10 cellular contexts compared by ENCODE assay signal in genomic region chr19:58054792-58055482, GRCh38. TPM values are rescaled to one million over a fixed set of nuclear protein-coding genes. Genes with fewer than 3 reads are reported as not detected.
DNase-seq lines count a peak whose midpoint lies in the region; ATAC-seq and TF ChIP-seq lines count a peak whose summit lies in the region.
"Had no signal": no experiment of that assay in that cellular context is flagged by ENCODE, and none has a peak within 500 bp of the region (broad histone marks: within the 10 kb centered on the region; RNA-seq: fewer than 3 reads in every experiment).

No MANE protein-coding gene starts in this region.

- peaks cover 26% of the 10 kb centered on the region for H3K36me3 Mint-ChIP-seq in activated CD8-positive, alpha-beta T cell treated with anti-CD3 and anti-CD28 coated beads, Interleukin-2, amount 10 ng/mL, durations not matched to agents 7 days and 5 days (ENCODE audit: low read depth)
- H3K36me3 Mint-ChIP-seq in activated CD8-positive, alpha-beta T cell treated with anti-CD3 and anti-CD28 coated beads for 36 hours (ENCODE audit: low read depth): peaks cover 23% of the 10 kb centered on the region
- H3K36me3 Mint-ChIP-seq in memory B cell: peaks cover 9% of the 10 kb centered on the region

- H3K27me3 ChIP-seq in upper lobe of left lung (no peaks in the 10 kb centered on the region), PC-3 (ENCODE audit: low read length) (no peaks in the 10 kb centered on the region)

- H3K9ac ChIP-seq in PC-3 (ENCODE audit: low read length): no peak overlapping the region

- H3K4me1 ChIP-seq in upper lobe of left lung (peaks cover 0 to 6% (median 3%) of the 10 kb centered on the region in 4 donors), PC-3 (ENCODE audit: insufficient read depth, low read length) (no peaks in the 10 kb centered on the region)

- no peak for TF ChIP-seq EP300 in upper lobe of left lung (IDR thresholded peaks at IDR 0.05)

- BruUV-seq in PC-3 (replicated peaks; lab: Mats Ljungman, UMichigan): no TSS peak

- POLR2A ChIA-PET in activated CD8-positive, alpha-beta T cell treated with anti-CD3 and anti-CD28 coated beads, Interleukin-2, amount 10 ng/mL, durations not matched to agents 7 days and 5 days (lab: Charles Lee): no interaction called here
- POLR2A ChIA-PET in activated CD8-positive, alpha-beta T cell treated with anti-CD3 and anti-CD28 coated beads for 36 hours (lab: Charles Lee): no interaction called here
- POLR2A ChIA-PET in PC-3 (lab: Charles Lee; ENCODE audit: unreplicated experiment): no interaction called here

- H3K27ac Mint-ChIP-seq in activated CD8-positive, alpha-beta T cell treated with anti-CD3 and anti-CD28 coated beads, Interleukin-2, amount 10 ng/mL, durations not matched to agents 7 days and 5 days: no peak overlapping the region
- H3K27ac Mint-ChIP-seq in activated CD8-positive, alpha-beta T cell treated with anti-CD3 and anti-CD28 coated beads for 36 hours: no peak overlapping the region
- no peak overlapping the region for H3K27ac Mint-ChIP-seq in memory B cell

- H3F3A ChIP-seq in PC-3 (ENCODE audit: low read length, unreplicated experiment): no peaks in the 10 kb centered on the region

- H3K4me1 Mint-ChIP-seq in activated CD8-positive, alpha-beta T cell treated with anti-CD3 and anti-CD28 coated beads, Interleukin-2, amount 10 ng/mL, durations not matched to agents 7 days and 5 days (ENCODE audit: low read depth): peaks cover 7% of the 10 kb centered on the region
- peaks cover 3% of the 10 kb centered on the region for H3K4me1 Mint-ChIP-seq in activated CD8-positive, alpha-beta T cell treated with anti-CD3 and anti-CD28 coated beads for 36 hours (ENCODE audit: low read depth)
- H3K4me1 Mint-ChIP-seq in memory B cell: no peaks in the 10 kb centered on the region

- peak overlapping the region; percentile 43 to 78 (median 64) for H3K27ac ChIP-seq in upper lobe of left lung
- H3K27ac ChIP-seq in PC-3 (ENCODE audit: low read length): no peak overlapping the region

- CTCF ChIA-PET in activated CD8-positive, alpha-beta T cell treated with anti-CD3 and anti-CD28 coated beads, Interleukin-2, amount 10 ng/mL, durations not matched to agents 7 days and 5 days (lab: Charles Lee): no interaction called here
- CTCF ChIA-PET in activated CD8-positive, alpha-beta T cell treated with anti-CD3 and anti-CD28 coated beads for 36 hours (lab: Charles Lee): no interaction called here
- CTCF ChIA-PET in PC-3 (lab: Charles Lee): no interaction called here

- no peaks in the 10 kb centered on the region for H3K9me2 ChIP-seq in PC-3 (replicated peaks; ENCODE audit: low read length)

- intact Hi-C loops in activated CD8-positive, alpha-beta T cell treated with anti-CD3 and anti-CD28 coated beads for 36 hours (cut with micrococcal nuclease): no loop called here
- intact Hi-C loops in PC-3 (cut with micrococcal nuclease): no loop called here

- peaks cover 40% of the 10 kb centered on the region for H3K9me3 Mint-ChIP-seq in activated CD8-positive, alpha-beta T cell treated with anti-CD3 and anti-CD28 coated beads, Interleukin-2, amount 10 ng/mL, durations not matched to agents 7 days and 5 days (ENCODE audit: insufficient read depth)
- H3K9me3 Mint-ChIP-seq in activated CD8-positive, alpha-beta T cell treated with anti-CD3 and anti-CD28 coated beads for 36 hours: peaks cover 41% of the 10 kb centered on the region
- H3K9me3 Mint-ChIP-seq in memory B cell: peaks cover 6% of the 10 kb centered on the region

- no peak overlapping the region for H2AFZ ChIP-seq in PC-3 (ENCODE audit: low read length)

- ATAC-seq in activated CD8-positive, alpha-beta T cell treated with anti-CD3 and anti-CD28 coated beads, Interleukin-2, amount 10 ng/mL, durations not matched to agents 7 days and 5 days: no peak
- no peak for ATAC-seq in activated CD8-positive, alpha-beta T cell treated with anti-CD3 and anti-CD28 coated beads for 36 hours
- ATAC-seq in memory B cell (ENCODE audit: low read depth) (no peak), upper lobe of left lung (ENCODE audit: low FRiP score in 2 of 2) (no peak), PC-3 (no peak)

- WGBS in upper lobe of left lung, 2 donors: 32 to 39% methylated on average over 29 of the region's 29 CpGs

- H4K20me1 ChIP-seq in PC-3 (ENCODE audit: low read length): no peaks in the 10 kb centered on the region

- no peaks in the 10 kb centered on the region for H3K27me3 Mint-ChIP-seq in activated CD8-positive, alpha-beta T cell treated with anti-CD3 and anti-CD28 coated beads, Interleukin-2, amount 10 ng/mL, durations not matched to agents 7 days and 5 days (ENCODE audit: low read depth)
- H3K27me3 Mint-ChIP-seq in activated CD8-positive, alpha-beta T cell treated with anti-CD3 and anti-CD28 coated beads for 36 hours: peaks cover 18% of the 10 kb centered on the region
- peaks cover 9% of the 10 kb centered on the region for H3K27me3 Mint-ChIP-seq in memory B cell

- H3K36me3 ChIP-seq in upper lobe of left lung (no peaks in the 10 kb centered on the region), PC-3 (ENCODE audit: low read depth, low read length) (no peaks in the 10 kb centered on the region)

- H3K4me3 ChIP-seq in upper lobe of left lung (peak overlapping the region; percentile 7 to 45 (median 34)), PC-3 (ENCODE audit: low read length) (no peak overlapping the region)

- H3K4me3 Mint-ChIP-seq in activated CD8-positive, alpha-beta T cell treated with anti-CD3 and anti-CD28 coated beads, Interleukin-2, amount 10 ng/mL, durations not matched to agents 7 days and 5 days: peak overlapping the region; percentile 31
- no peak overlapping the region for H3K4me3 Mint-ChIP-seq in activated CD8-positive, alpha-beta T cell treated with anti-CD3 and anti-CD28 coated beads for 36 hours
- peak overlapping the region; percentile 58 for H3K4me3 Mint-ChIP-seq in memory B cell

- no peak for TF ChIP-seq POLR2A in upper lobe of left lung (IDR thresholded peaks at IDR 0.05)

- no peak for TF ChIP-seq CTCF in activated CD8-positive, alpha-beta T cell treated with anti-CD3 and anti-CD28 coated beads for 36 hours (IDR thresholded peaks at IDR 0.05)
- TF ChIP-seq CTCF in upper lobe of left lung (IDR thresholded peaks at IDR 0.05) (no peak), PC-3 (conservative IDR thresholded peaks at IDR 0.05; ENCODE audit: low read depth, low read length) (no peak)

- H3K9me3 ChIP-seq in upper lobe of left lung (peaks cover 6 to 71% (median 31%) of the 10 kb centered on the region in 4 donors), PC-3 (ENCODE audit: low read length) (peaks cover 47% of the 10 kb centered on the region)

- H3K79me2 ChIP-seq in PC-3 (ENCODE audit: low read length): no peaks in the 10 kb centered on the region

- DNase-seq in activated CD8-positive, alpha-beta T cell treated with anti-CD3 and anti-CD28 coated beads, Interleukin-2, amount 10 ng/mL, durations not matched to agents 7 days and 5 days: no peak
- no peak for DNase-seq in activated CD8-positive, alpha-beta T cell treated with anti-CD3 and anti-CD28 coated beads for 36 hours
- peak; percentile 12 for DNase-seq in dermis blood vessel endothelial cell
- no peak for DNase-seq in memory B cell (ENCODE audit: low spot score in 2 of 2)
- no peak for DNase-seq in upper lobe of left lung
- DNase-seq in foreskin melanocyte: no peak
- DNase-seq in PC-3: no peak
- DNase-seq in GM19240 (ENCODE audit: insufficient read length, low spot score): no peak
- DNase-seq: activated effector memory CD4-positive, alpha-beta T cell treated with anti-CD3 and anti-CD28 coated beads, Interleukin-2, amount 50 U/mL, for 16 hours; stimulated activated CD4-positive, alpha-beta T cell treated with anti-CD3 and anti-CD28 coated beads, Interleukin-15, amount 100 ng/mL, for 24 hours had no signal

- H3K4me2 ChIP-seq in PC-3 (ENCODE audit: low read length): no peak overlapping the region

RNA-seq across cellular contexts. Expression of gene ZNF135, which starts 4.1 kb away (rescaled TPM):
- 1 to 10 TPM; 1.2 to 1.3 TPM for total RNA-seq in activated CD8-positive, alpha-beta T cell treated with anti-CD3 and anti-CD28 coated beads, Interleukin-2, amount 10 ng/mL, durations not matched to agents 7 days and 5 days
- 1 to 10 TPM; 1.2 to 1.4 TPM for total RNA-seq in activated CD8-positive, alpha-beta T cell treated with anti-CD3 and anti-CD28 coated beads for 36 hours
- total RNA-seq in dermis blood vessel endothelial cell (1.7 and 2.4 TPM in 2 replicates), upper lobe of left lung (10 to 100 TPM in 1 of 6 donors, 1 to 10 TPM in 5; 1.7 to 11.5 (median 3.4) TPM), PC-3 (2014; rRNA removed) (not detected in 2 replicates)

RNA-seq across cellular contexts. Expression of gene ZSCAN1, which starts 21.1 kb away (rescaled TPM):
- not detected for total RNA-seq in activated CD8-positive, alpha-beta T cell treated with anti-CD3 and anti-CD28 coated beads, Interleukin-2, amount 10 ng/mL, durations not matched to agents 7 days and 5 days
- not detected for total RNA-seq in activated CD8-positive, alpha-beta T cell treated with anti-CD3 and anti-CD28 coated beads for 36 hours
- total RNA-seq in dermis blood vessel endothelial cell (not detected in 2 replicates), upper lobe of left lung (1 to 10 TPM in 2 of 6 donors, under 1 TPM in 1, not detected in 3; 0.61 to 2.1 (median 1.4) TPM), PC-3 (2014; rRNA removed) (not detected in 2 replicates)

RNA-seq across cellular contexts. Expression of gene ZSCAN18, which starts 43.1 kb away (rescaled TPM):
- 10 to 100 TPM; 18.8 to 19.1 TPM for total RNA-seq in activated CD8-positive, alpha-beta T cell treated with anti-CD3 and anti-CD28 coated beads, Interleukin-2, amount 10 ng/mL, durations not matched to agents 7 days and 5 days
- 10 to 100 TPM; 27.0 to 31.7 TPM for total RNA-seq in activated CD8-positive, alpha-beta T cell treated with anti-CD3 and anti-CD28 coated beads for 36 hours
- total RNA-seq in dermis blood vessel endothelial cell (44.4 and 45.1 TPM in 2 replicates), upper lobe of left lung (100 to 1,000 TPM in 2 of 6 donors, 10 to 100 TPM in 4; 30.6 to 116 (median 74.1) TPM), PC-3 (2014; rRNA removed) (0.66 and 1.7 TPM in 2 replicates)

RNA-seq across cellular contexts. Expression of gene ZNF606, which starts 52.3 kb away (rescaled TPM):
- 10 to 100 TPM; 13.6 to 14.4 TPM for total RNA-seq in activated CD8-positive, alpha-beta T cell treated with anti-CD3 and anti-CD28 coated beads, Interleukin-2, amount 10 ng/mL, durations not matched to agents 7 days and 5 days
- 10 to 100 TPM in 1 of 2 experiments, 1 to 10 TPM in 1; 7.5 to 10.0 TPM for total RNA-seq in activated CD8-positive, alpha-beta T cell treated with anti-CD3 and anti-CD28 coated beads for 36 hours
- total RNA-seq in dermis blood vessel endothelial cell (13.3 and 16.7 TPM in 2 replicates), upper lobe of left lung (10 to 100 TPM in 5 of 6 donors, 1 to 10 TPM in 1; 9.6 to 40.9 (median 15.4) TPM), PC-3 (2014; rRNA removed) (6.0 and 7.0 TPM in 2 replicates)
